In genomic region chr9:78893758-78894157, GRCh38 we compare ENCODE assay signal across 25 cellular contexts.
A peak's percentile ranks its signal among the peaks of the same experiment; 100 is the strongest.
DNase-seq lines count a peak whose midpoint lies in the region; ATAC-seq and TF ChIP-seq lines count a peak whose summit lies in the region.
"Had no signal": no experiment of that assay in that cellular context is flagged by ENCODE, and none has a peak within 500 bp of the region (broad histone marks: within the 10 kb centered on the region; RNA-seq: fewer than 3 reads in every experiment).

No MANE protein-coding gene starts in this region.

- peaks cover 0 to 24% of the 10 kb centered on the region in 2 experiments; a peak in 2 of 4 replicates for H3K4me1 ChIP-seq in SK-N-SH (ENCODE audit: control insufficient read depth in 1 of 2, insufficient read depth in 2 of 2, low read depth in 1 of 2, low read length in 1 of 2)
- H3K4me1 ChIP-seq: BE2C, HAP-1, Peyer's patch, SJCRH30 had no signal

- H3K9me3 ChIP-seq in SK-N-SH, result no peaks in the 10 kb centered on the region
- H3K9me3 ChIP-seq: BE2C, HAP-1, Peyer's patch had no signal

- H3F3A ChIP-seq in SK-N-SH (replicated peaks; ENCODE audit: insufficient read depth), result peaks cover 11% of the 10 kb centered on the region

- no peak overlapping the region for H2AFZ ChIP-seq in SK-N-SH (ENCODE audit: low read depth)
- H2AFZ ChIP-seq: GM23338 had no signal

- 0 out of 2 replicates have a peak overlapping the region, but pooled peaks have one; percentile 3 for H3K4me2 ChIP-seq in SK-N-SH
- H3K4me2 ChIP-seq: GM23338 had no signal

- H3K4me1 Mint-ChIP-seq in stimulated activated memory B cell treated with anti-CD40 and anti-IgM and Interleukin-4, amounts not matched to agents 10 μg/mL and 1 μg/mL and 100 μg/mL, for 72 hours, result peaks cover 14% of the 10 kb centered on the region
- H3K4me1 Mint-ChIP-seq in chondrocyte (ENCODE audit: low read depth), result peaks cover 14% of the 10 kb centered on the region

- no peak for ATAC-seq in stimulated activated memory B cell treated with anti-CD40 and anti-IgM and Interleukin-4, amounts not matched to agents 10 μg/mL and 1 μg/mL and 100 μg/mL, for 72 hours
- no peak for ATAC-seq in GM21381 (IDR thresholded peaks at IDR 0.05; ENCODE audit: unreplicated experiment)
- ATAC-seq: GM23338, HepG2 had no signal

- no peaks in the 10 kb centered on the region for H4K20me1 ChIP-seq in SK-N-SH (ENCODE audit: insufficient read depth)

- H3K4me3 Mint-ChIP-seq in stimulated activated memory B cell treated with anti-CD40 and anti-IgM and Interleukin-4, amounts not matched to agents 10 μg/mL and 1 μg/mL and 100 μg/mL, for 72 hours, result no peak overlapping the region
- no peak overlapping the region for H3K4me3 Mint-ChIP-seq in chondrocyte (ENCODE audit: unreplicated experiment)
- H3K4me3 Mint-ChIP-seq: GM23338 had no signal

- no peaks in the 10 kb centered on the region for H3K79me2 ChIP-seq in SK-N-SH (ENCODE audit: insufficient read depth)

- POLR2A ChIA-PET in SK-N-SH (lab: Yijun Ruan, JAX), result no interaction called here

- no peak overlapping the region for H3K9ac ChIP-seq in SK-N-SH

- no peak for TF ChIP-seq EP300 in SK-N-SH (IDR thresholded peaks at IDR 0.05; ENCODE audit: borderline replicate concordance in 1 of 2, low read depth in 1 of 2, low read length in 1 of 2)

- no peak overlapping the region for H3K4me3 ChIP-seq in SK-N-SH (ENCODE audit: low read depth in 2 of 2, low read length in 1 of 2)
- H3K4me3 ChIP-seq: GM23338, HAP-1, Peyer's patch, SJCRH30 had no signal

- peaks cover 5% of the 10 kb centered on the region for H3K9me3 Mint-ChIP-seq in stimulated activated memory B cell treated with anti-CD40 and anti-IgM and Interleukin-4, amounts not matched to agents 10 μg/mL and 1 μg/mL and 100 μg/mL, for 72 hours
- peaks cover 6% of the 10 kb centered on the region for H3K9me3 Mint-ChIP-seq in chondrocyte (ENCODE audit: low read depth)

- no peaks in the 10 kb centered on the region for H3K27me3 ChIP-seq in SK-N-SH (ENCODE audit: insufficient read depth)
- H3K27me3 ChIP-seq: BE2C, Peyer's patch, SJCRH30 had no signal

- TF ChIP-seq CTCF in SK-N-SH (IDR thresholded peaks at IDR 0.05), result no peak
- no peak for TF ChIP-seq CTCF in chondrocyte (IDR thresholded peaks at IDR 0.05)

- H3K27ac ChIP-seq in SK-N-SH (ENCODE audit: low read depth in 2 of 2, low read length in 1 of 2), result peak overlapping the region in 1 of 2 experiments; percentile 51; a peak in 2 of 4 replicates
- H3K27ac ChIP-seq: HL-60, Peyer's patch, SJCRH30 had no signal

- no peaks in the 10 kb centered on the region for H3K9me2 ChIP-seq in SK-N-SH

- WGBS in SK-N-SH (ENCODE audit: low lambda C conversion rate), result 43% methylated on average over 1 of the region's 1 CpG

- no peaks in the 10 kb centered on the region for H3K36me3 Mint-ChIP-seq in stimulated activated memory B cell treated with anti-CD40 and anti-IgM and Interleukin-4, amounts not matched to agents 10 μg/mL and 1 μg/mL and 100 μg/mL, for 72 hours
- peaks cover 6% of the 10 kb centered on the region for H3K36me3 Mint-ChIP-seq in chondrocyte (ENCODE audit: low read depth)

- TF ChIP-seq RAD21 in SK-N-SH (IDR thresholded peaks at IDR 0.05; ENCODE audit: low read length), result no peak

- CTCF ChIA-PET in SK-N-SH (lab: Yijun Ruan, JAX), result no interaction called here

- H3K27ac Mint-ChIP-seq in stimulated activated memory B cell treated with anti-CD40 and anti-IgM and Interleukin-4, amounts not matched to agents 10 μg/mL and 1 μg/mL and 100 μg/mL, for 72 hours, result peak overlapping the region; percentile 11
- no peak overlapping the region for H3K27ac Mint-ChIP-seq in chondrocyte (ENCODE audit: unreplicated experiment)
- H3K27ac Mint-ChIP-seq: GM23338 had no signal

- DNase-seq in EH (ENCODE audit: low read depth), result peak; percentile 21
- no peak for DNase-seq in SK-N-SH
- peak; percentile 51 for DNase-seq in fibroblast of peridontal ligament (ENCODE audit: extremely low read depth)
- DNase-seq in chondrocyte (ENCODE audit: low spot score), result no peak
- DNase-seq in NCI-H82 treated with DMSO at 0.1 percent for 48 hours (lab: John Stamatoyannopoulos, UW; ENCODE audit: unreplicated experiment), result no peak
- no peak for DNase-seq in NCI-H1436 treated with DMSO at 0.1 percent for 48 hours (lab: John Stamatoyannopoulos, UW)
- DNase-seq: BE2C, DMS53, EL, KBM-7, MM.1S, NCI-H1092, NCI-H1436, NCI-H2029, NCI-H345, NCI-H524, NCI-H774, Peyer's patch, SJCRH30 had no signal

- no peaks in the 10 kb centered on the region for H3K27me3 Mint-ChIP-seq in stimulated activated memory B cell treated with anti-CD40 and anti-IgM and Interleukin-4, amounts not matched to agents 10 μg/mL and 1 μg/mL and 100 μg/mL, for 72 hours
- H3K27me3 Mint-ChIP-seq in chondrocyte (ENCODE audit: low read depth), result no peaks in the 10 kb centered on the region

- H3K36me3 ChIP-seq in SK-N-SH (replicated peaks in 1 of 2; ENCODE audit: control insufficient read depth in 1 of 2, insufficient read depth in 2 of 2, low read length in 1 of 2), result no peaks in the 10 kb centered on the region
- H3K36me3 ChIP-seq: BE2C, HAP-1, Peyer's patch, SJCRH30 had no signal

TF ChIP-seq in SK-N-SH, 30 proteins besides CTCF, POLR2A, EP300 and RAD21:
- TF ChIP-seq PBX3 (IDR thresholded peaks at IDR 0.05) (peak; percentile 11; the same call in 1 of the 2 replicates), YY1 (IDR thresholded peaks at IDR 0.05; ENCODE audit: low read depth) (no peak), TCF12 (IDR thresholded peaks at IDR 0.05) (peak; percentile 53), JUND (IDR thresholded peaks at IDR 0.05) (peak; percentile 21; the same call in 1 of the 2 replicates), TEAD4 (IDR thresholded peaks at IDR 0.05; ENCODE audit: borderline replicate concordance, insufficient read depth) (no peak), GATA2 (CRISPR knock-in tag; IDR thresholded peaks at IDR 0.05) (no peak), ZBTB33 (IDR thresholded peaks at IDR 0.05; ENCODE audit: borderline replicate concordance, low read depth) (no peak), RCOR1 (IDR thresholded peaks at IDR 0.05; ENCODE audit: low read length) (no peak), FOSL2 (IDR thresholded peaks at IDR 0.05; ENCODE audit: borderline replicate concordance, low read depth) (peak; percentile 24; the same call in 1 of the 2 replicates), IRF3 (IDR thresholded peaks at IDR 0.05; ENCODE audit: low read depth, low read length) (no peak), SMC3 (IDR thresholded peaks at IDR 0.05; ENCODE audit: low read depth, low read length) (no peak), SIN3A (IDR thresholded peaks at IDR 0.05; ENCODE audit: borderline replicate concordance, low read depth, low read length) (no peak), ELF1 (IDR thresholded peaks at IDR 0.05) (no peak), FOXJ3 (CRISPR knock-in tag; IDR thresholded peaks at IDR 0.05) (no peak), CHD2 (IDR thresholded peaks at IDR 0.05; ENCODE audit: low read length, partially characterized antibody) (no peak)

Comparison
In these comparisons a context has a peak if more than half of its experiments do, and no peak if none do; other contexts are left out.
1. DNase-seq: peak in EH (single experiment) and fibroblast of peridontal ligament (single experiment); none in SK-N-SH (single experiment), chondrocyte (single experiment), NCI-H82 treated with DMSO at 0.1 percent for 48 hours (single experiment) and NCI-H1436 treated with DMSO at 0.1 percent for 48 hours (single experiment).